Comparison of ENCODE assay signal across 1 cellular context in the genomic region with DNA sequence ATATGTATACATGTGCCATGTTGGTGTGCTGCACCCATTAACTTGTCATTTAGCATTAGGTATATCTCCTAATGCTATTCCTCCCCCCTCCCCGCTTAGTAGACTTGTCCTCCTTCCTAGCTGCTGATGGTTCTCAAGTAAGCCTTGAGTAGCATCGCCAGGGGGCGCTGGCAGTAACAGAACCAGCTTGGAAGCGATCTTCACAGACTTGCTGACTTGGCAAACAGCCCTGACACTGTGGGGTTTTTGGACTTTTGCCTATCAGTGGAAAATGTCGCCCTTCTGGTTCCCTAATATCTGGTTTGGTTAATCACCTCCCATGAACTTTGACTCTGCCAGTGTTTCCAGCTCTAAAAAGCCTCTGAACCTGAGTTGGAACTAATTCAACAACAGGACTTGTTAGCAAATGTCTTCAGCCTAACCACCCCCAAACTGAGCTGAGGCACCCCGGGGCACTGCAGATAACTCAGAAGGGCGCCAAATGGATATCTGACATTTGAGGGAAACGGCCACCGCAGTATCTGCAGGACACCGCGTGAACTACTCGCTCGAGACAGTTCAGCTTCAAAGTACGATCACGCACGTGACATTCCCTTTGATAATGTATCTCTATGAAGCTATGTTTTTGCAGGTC.
TF ChIP-seq lines count a peak whose summit lies in the region.

No MANE protein-coding gene starts in this region.

TF ChIP-seq in SK-N-SH, 30 proteins besides CTCF, POLR2A, EP300 and RAD21 (continued from another document):
- TF ChIP-seq SIN3A (IDR thresholded peaks at IDR 0.05; ENCODE audit: borderline replicate concordance, low read depth, low read length), result no peak
- TF ChIP-seq GATA2 (CRISPR knock-in tag; IDR thresholded peaks at IDR 0.05), result no peak
TF ChIP-seq in SK-N-SH: peak in this region for 2.
